Comparison of ENCODE assay signal across 13 cellular contexts in genomic region chr10:5442990-5443370, GRCh38. TPM values are rescaled to one million over a fixed set of nuclear protein-coding genes. Genes with fewer than 3 reads are reported as not detected.
A peak's percentile ranks its signal among the peaks of the same experiment; 100 is the strongest.
DNase-seq lines count a peak whose midpoint lies in the region; ATAC-seq and TF ChIP-seq lines count a peak whose summit lies in the region.
"Had no signal": no experiment of that assay in that cellular context is flagged by ENCODE, and none has a peak within 500 bp of the region (broad histone marks: within the 10 kb centered on the region; RNA-seq: fewer than 3 reads in every experiment).

No MANE protein-coding gene starts in this region.

- H3K9me3 ChIP-seq in DOHH2 (ENCODE audit: control insufficient read depth, insufficient read depth, low read length) (no peaks in the 10 kb centered on the region), T-helper 17 cell (ENCODE audit: control insufficient read depth, low read length, poor library complexity, severe bottlenecking) (no peaks in the 10 kb centered on the region)

- H3K79me2 ChIP-seq in DOHH2 (ENCODE audit: control insufficient read depth, low read length) (peaks cover 25% of the 10 kb centered on the region), KMS-11 (ENCODE audit: insufficient read depth, low read depth) (peaks cover 28% of the 10 kb centered on the region; the same call in 1 of the 2 replicates)

- no peak for TF ChIP-seq CTCF in DOHH2 (IDR thresholded peaks at IDR 0.05; ENCODE audit: low read depth, low read length, poor library complexity, severe bottlenecking)
- TF ChIP-seq CTCF in KMS-11 (conservative IDR thresholded peaks at IDR 0.05; ENCODE audit: low read depth, low read length), result no peak
- no peak for TF ChIP-seq CTCF in foreskin fibroblast (IDR thresholded peaks at IDR 0.05; ENCODE audit: low read depth, low read length)
- no peak for TF ChIP-seq CTCF in GM20000 (IDR thresholded peaks at IDR 0.05; ENCODE audit: extremely low read depth, missing control alignments)

- peaks cover 18% of the 10 kb centered on the region for H3K4me1 Mint-ChIP-seq in T-helper 17 cell

- H3K27ac ChIP-seq in DOHH2 (ENCODE audit: low read depth, low read length) (no peak overlapping the region), KMS-11 (no peak overlapping the region)

- H3K9me3 Mint-ChIP-seq in activated naive CD4-positive, alpha-beta T cell treated with anti-CD3 and anti-CD28 coated beads, Interleukin-2, amount 50 U/mL, for 72 hours, result no peaks in the 10 kb centered on the region
- H3K9me3 Mint-ChIP-seq: dendritic cell treated with granulocyte-macrophage colony-stimulating factor and Interleukin-4, amounts not matched to agents 40 ng/mL and 50 ng/mL, for 4 days had no signal

- peaks cover 36% of the 10 kb centered on the region for H3K4me1 ChIP-seq in DOHH2 (ENCODE audit: control insufficient read depth, low read length)
- H3K4me1 ChIP-seq in KMS-11 (ENCODE audit: low read depth, poor library complexity, severe bottlenecking), result peaks cover 54% of the 10 kb centered on the region

- peaks cover 8% of the 10 kb centered on the region for H3K36me3 Mint-ChIP-seq in T-helper 17 cell (ENCODE audit: low read depth)
- peaks cover 0 to 11% of the 10 kb centered on the region in 2 donors for H3K36me3 Mint-ChIP-seq in activated naive CD4-positive, alpha-beta T cell treated with anti-CD3 and anti-CD28 coated beads, Interleukin-2, amount 50 U/mL, for 72 hours

- no peaks in the 10 kb centered on the region for H3K27me3 Mint-ChIP-seq in T-helper 17 cell
- H3K27me3 Mint-ChIP-seq: dendritic cell treated with granulocyte-macrophage colony-stimulating factor and Interleukin-4, amounts not matched to agents 40 ng/mL and 50 ng/mL, for 4 days had no signal

- no peak overlapping the region for H3K4me3 Mint-ChIP-seq in T-helper 17 cell
- H3K4me3 Mint-ChIP-seq: dendritic cell treated with granulocyte-macrophage colony-stimulating factor and Interleukin-4, amounts not matched to agents 40 ng/mL and 50 ng/mL, for 4 days had no signal

- H4K20me1 ChIP-seq in DOHH2 (ENCODE audit: control insufficient read depth, insufficient read depth, low read depth, low read length) (no peaks in the 10 kb centered on the region), KMS-11 (ENCODE audit: insufficient read depth) (no peaks in the 10 kb centered on the region)

- no peak overlapping the region for H3K9ac ChIP-seq in KMS-11

- H3K4me3 ChIP-seq in DOHH2 (ENCODE audit: low read length) (no peak overlapping the region), KMS-11 (IDR thresholded peaks at IDR 0.05; ENCODE audit: insufficient read depth, low read depth, low read length) (no peak overlapping the region), foreskin fibroblast (ENCODE audit: low read depth in 1 of 2, low read length in 2 of 2) (no peak overlapping the region)

- H3K27me3 ChIP-seq in DOHH2 (ENCODE audit: control insufficient read depth, low read length), result no peaks in the 10 kb centered on the region
- no peaks in the 10 kb centered on the region for H3K27me3 ChIP-seq in KMS-11 (ENCODE audit: insufficient read depth, low read depth)

- no peak overlapping the region for H2AFZ ChIP-seq in KMS-11 (ENCODE audit: low read depth)

- no peak overlapping the region for H3K27ac Mint-ChIP-seq in T-helper 17 cell
- H3K27ac Mint-ChIP-seq in activated naive CD4-positive, alpha-beta T cell treated with anti-CD3 and anti-CD28 coated beads, Interleukin-2, amount 50 U/mL, for 72 hours, result no peak overlapping the region
- H3K27ac Mint-ChIP-seq: dendritic cell treated with granulocyte-macrophage colony-stimulating factor and Interleukin-4, amounts not matched to agents 40 ng/mL and 50 ng/mL, for 4 days had no signal

- H3K36me3 ChIP-seq in DOHH2 (ENCODE audit: control insufficient read depth, low read length) (peaks cover 30% of the 10 kb centered on the region), KMS-11 (ENCODE audit: insufficient read depth) (no peaks in the 10 kb centered on the region)

- H3F3A ChIP-seq in DOHH2 (ENCODE audit: control insufficient read depth, insufficient read depth), result peaks cover 4% of the 10 kb centered on the region; the same call in 1 of the 2 replicates

- ATAC-seq in GM19395 (IDR thresholded peaks at IDR 0.05; ENCODE audit: unreplicated experiment) (peak; percentile 44), HG02884 (IDR thresholded peaks at IDR 0.05; ENCODE audit: unreplicated experiment) (peak; percentile 24), T-helper 17 cell (no peak)
- ATAC-seq in activated naive CD4-positive, alpha-beta T cell treated with anti-CD3 and anti-CD28 coated beads, Interleukin-2, amount 50 U/mL, for 72 hours, result no peak
- ATAC-seq: left lobe of liver had no signal

- H3K4me2 ChIP-seq in DOHH2 (ENCODE audit: low read length), result peak overlapping the region; percentile 31; the same call in 1 of the 2 replicates
- peak overlapping the region; percentile 29 for H3K4me2 ChIP-seq in KMS-11

- H3K9me2 ChIP-seq in DOHH2 (replicated peaks; ENCODE audit: control insufficient read depth, low read length), result no peaks in the 10 kb centered on the region

- DNase-seq in foreskin fibroblast, result no peak
- no peak for DNase-seq in T-helper 17 cell
- no peak for DNase-seq in activated naive CD4-positive, alpha-beta T cell treated with anti-CD3 and anti-CD28 coated beads, Interleukin-2, amount 50 U/mL, for 72 hours (ENCODE audit: low spot score in 2 of 2)
- no peak for DNase-seq in GM20000 (ENCODE audit: low spot score)
- DNase-seq: DMS79 treated with DMSO at 0.1 percent for 48 hours; stimulated activated naive CD4-positive, alpha-beta T cell had no signal

RNA-seq across cellular contexts. Expression of gene NET1, which starts 30.6 kb away (rescaled TPM):
- 10 to 100 TPM; 10.5 to 16.1 TPM for total RNA-seq in T-helper 17 cell
- total RNA-seq in activated naive CD4-positive, alpha-beta T cell treated with anti-CD3 and anti-CD28 coated beads, Interleukin-2, amount 50 U/mL, for 72 hours, result 10 to 100 TPM; 19.5 to 33.4 TPM

RNA-seq across cellular contexts. Expression of gene TUBAL3, which starts 38.4 kb away (rescaled TPM):
- not detected for total RNA-seq in T-helper 17 cell
- not detected for total RNA-seq in activated naive CD4-positive, alpha-beta T cell treated with anti-CD3 and anti-CD28 coated beads, Interleukin-2, amount 50 U/mL, for 72 hours
- total RNA-seq: left lobe of liver had no signal

RNA-seq across cellular contexts. Expression of gene CALML5, which starts 56.4 kb away (rescaled TPM):
- total RNA-seq in T-helper 17 cell, result not detected
- not detected for total RNA-seq in activated naive CD4-positive, alpha-beta T cell treated with anti-CD3 and anti-CD28 coated beads, Interleukin-2, amount 50 U/mL, for 72 hours
- total RNA-seq: glomerular endothelial cell, left lobe of liver had no signal

Comparison
In these comparisons a context has a peak if more than half of its experiments do, and no peak if none do; other contexts are left out.
1. ATAC-seq: peak in GM19395 (single experiment) and HG02884 (single experiment); none in T-helper 17 cell (single experiment) and activated naive CD4-positive, alpha-beta T cell treated with anti-CD3 and anti-CD28 coated beads, Interleukin-2, amount 50 U/mL, for 72 hours (0 of 2).